Comparison of ENCODE assay signal across 9 cellular contexts in the genomic region with DNA sequence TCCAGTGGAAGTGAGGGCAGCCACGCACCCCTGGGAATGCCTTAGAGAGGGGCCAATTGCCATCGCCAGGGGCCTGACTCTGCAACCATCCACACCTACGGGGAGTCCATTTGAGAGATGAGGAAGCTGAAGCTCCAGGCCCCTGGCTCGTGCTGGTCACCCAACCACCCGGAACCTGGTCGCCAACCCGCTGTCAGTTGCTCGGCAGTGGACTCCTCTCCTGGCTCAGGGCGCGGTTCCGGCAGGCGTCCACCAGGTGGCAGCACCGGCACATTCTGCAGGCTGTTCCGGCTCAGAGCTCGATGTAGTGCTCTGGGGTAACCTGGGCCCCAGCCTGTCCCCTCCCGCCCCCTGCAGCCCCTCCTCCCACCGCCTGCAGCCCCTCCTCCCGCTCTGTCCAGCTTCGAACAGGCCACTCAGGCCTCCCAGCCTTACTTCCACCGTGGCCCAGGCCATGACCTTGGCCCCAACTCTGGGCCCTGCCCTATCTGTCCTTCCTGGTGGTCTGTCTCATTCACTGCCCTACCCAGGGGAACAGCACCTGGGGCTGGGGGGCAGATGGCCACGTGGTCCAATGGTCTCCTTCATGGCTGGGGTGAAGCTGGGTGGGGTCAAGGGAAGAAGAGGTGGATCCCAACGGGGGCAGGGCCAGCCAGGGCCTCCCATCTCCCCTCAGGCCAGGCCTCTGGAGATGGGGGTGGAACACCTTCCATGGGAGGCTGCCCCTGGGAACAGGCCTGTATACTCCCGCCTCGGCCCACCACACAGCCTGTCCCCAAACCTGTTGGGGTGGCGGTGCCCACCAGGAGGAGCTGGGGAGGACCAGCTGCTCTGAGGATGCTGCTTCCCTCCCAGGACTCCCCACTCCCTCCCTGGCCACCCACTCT. TPM values are rescaled to one million over a fixed set of nuclear protein-coding genes. Genes with fewer than 3 reads are reported as not detected.
DNase-seq lines count a peak whose midpoint lies in the region; ATAC-seq and TF ChIP-seq lines count a peak whose summit lies in the region.
"Had no signal": no experiment of that assay in that cellular context is flagged by ENCODE, and none has a peak within 500 bp of the region (broad histone marks: within the 10 kb centered on the region; RNA-seq: fewer than 3 reads in every experiment).

No MANE protein-coding gene starts in this region.

- peaks cover 0 to 63% (median 46%) of the 10 kb centered on the region in 11 experiments; a peak in 21 of 22 replicates for H4K20me1 ChIP-seq in BLaER1 treated with 17β-estradiol and CSF1 and Interleukin-3, amounts not matched to agents 10 nM and 100 nM
- no peaks in the 10 kb centered on the region for H4K20me1 ChIP-seq in neural cell (ENCODE audit: insufficient read depth)

- TF ChIP-seq RAD21 in neural cell (conservative IDR thresholded peaks at IDR 0.05): peak; percentile 75

- peak overlapping the region in 5 of 11 experiments; percentile 30 to 56 (median 39); a peak in 8 of 22 replicates for H3K27ac ChIP-seq in BLaER1 treated with 17β-estradiol and CSF1 and Interleukin-3, amounts not matched to agents 10 nM and 100 nM
- H3K27ac ChIP-seq in neural cell (ENCODE audit: low read length) (no peak overlapping the region), stomach (peak overlapping the region in 2 of 5 donors; percentile 53)

- in situ Hi-C loops in KBM-7 (cut with MboI; ENCODE audit: low pct_unique_long_range_greater_than_20kb, low sequenced_read_pairs): no loop called here

- peaks cover 14% of the 10 kb centered on the region for H3K36me3 Mint-ChIP-seq in activated T-helper 1 cell treated with anti-CD3 and anti-CD28 coated beads, Interleukin-12 subunit alpha, Interleukin-12 subunit beta, Interleukin-2, Interleukin-4 antibody, amounts not matched to agents 30 ng/mL and 10 ng/mL and 1 ng/mL, durations not matched to agents 14 hours and 24 hours and 36 hours (ENCODE audit: low read depth)

- peak; percentile 69 for ATAC-seq in GM19397 (IDR thresholded peaks at IDR 0.05; ENCODE audit: unreplicated experiment)

- peak overlapping the region in 9 of 11 experiments; percentile 9 to 61 (median 35); a peak in 11 of 22 replicates for H3K9ac ChIP-seq in BLaER1 treated with 17β-estradiol and CSF1 and Interleukin-3, amounts not matched to agents 10 nM and 100 nM
- peak overlapping the region; percentile 12 for H3K9ac ChIP-seq in neural cell (ENCODE audit: low read length)

- intact Hi-C loops in activated T-helper 1 cell treated with anti-CD3 and anti-CD28 coated beads, Interleukin-12 subunit alpha, Interleukin-12 subunit beta, Interleukin-2, Interleukin-4 antibody, amounts not matched to agents 30 ng/mL and 10 ng/mL and 1 ng/mL, durations not matched to agents 14 hours and 24 hours and 36 hours (cut with micrococcal nuclease): loop anchor here (1.0 to 5.0 kb wide), 5 partner anchors 16 to 108 kb away; a partner anchor contains a TSS
- intact Hi-C loops in stomach (cut with DNase I; ENCODE audit: low total_unique reads): no loop called here

- TF ChIP-seq CTCF in neural cell (IDR thresholded peaks at IDR 0.05; ENCODE audit: poor library complexity, severe bottlenecking) (peak; percentile 81), stomach (IDR thresholded peaks at IDR 0.05) (peak in 6 of 7 experiments; percentile 60 to 98 (median 92))

- peaks cover 35 to 78% (median 50%) of the 10 kb centered on the region in 11 experiments for H3K36me3 ChIP-seq in BLaER1 treated with 17β-estradiol and CSF1 and Interleukin-3, amounts not matched to agents 10 nM and 100 nM
- H3K36me3 ChIP-seq in neural cell (ENCODE audit: insufficient read depth, low read length): peaks cover 11% of the 10 kb centered on the region
- peaks cover 23 to 45% (median 43%) of the 10 kb centered on the region in 4 donors for H3K36me3 ChIP-seq in stomach

- H3K27ac Mint-ChIP-seq in activated T-helper 1 cell treated with anti-CD3 and anti-CD28 coated beads, Interleukin-12 subunit alpha, Interleukin-12 subunit beta, Interleukin-2, Interleukin-4 antibody, amounts not matched to agents 30 ng/mL and 10 ng/mL and 1 ng/mL, durations not matched to agents 14 hours and 24 hours and 36 hours: no peak overlapping the region

- WGBS in stomach, 5 donors: 11 to 25% (median 13%) methylated on average over 12 to 25 of the region's 25 CpGs

- no peak overlapping the region for H3K4me3 ChIP-seq in BLaER1 treated with 17β-estradiol and CSF1 and Interleukin-3, amounts not matched to agents 10 nM and 100 nM
- H3K4me3 ChIP-seq in neural cell (ENCODE audit: low read length) (no peak overlapping the region), stomach (no peak overlapping the region)

- no peaks in the 10 kb centered on the region for H3K4me1 Mint-ChIP-seq in activated T-helper 1 cell treated with anti-CD3 and anti-CD28 coated beads, Interleukin-12 subunit alpha, Interleukin-12 subunit beta, Interleukin-2, Interleukin-4 antibody, amounts not matched to agents 30 ng/mL and 10 ng/mL and 1 ng/mL, durations not matched to agents 14 hours and 24 hours and 36 hours (ENCODE audit: low read depth)

- TF ChIP-seq POLR2A in stomach (IDR thresholded peaks at IDR 0.05): no peak

- peak overlapping the region; percentile 18 to 67 (median 52); a peak in 20 of 22 replicates for H3K4me2 ChIP-seq in BLaER1 treated with 17β-estradiol and CSF1 and Interleukin-3, amounts not matched to agents 10 nM and 100 nM
- H3K4me2 ChIP-seq in neural cell (ENCODE audit: low read length): no peak overlapping the region

- H3K4me3 Mint-ChIP-seq in activated T-helper 1 cell treated with anti-CD3 and anti-CD28 coated beads, Interleukin-12 subunit alpha, Interleukin-12 subunit beta, Interleukin-2, Interleukin-4 antibody, amounts not matched to agents 30 ng/mL and 10 ng/mL and 1 ng/mL, durations not matched to agents 14 hours and 24 hours and 36 hours: no peak overlapping the region

- DNase-seq in KBM-7: peak; percentile 85
- peak; percentile 65 for DNase-seq in RPMI7951 (ENCODE audit: low read depth)
- peak; percentile 86 for DNase-seq in activated T-helper 1 cell treated with anti-CD3 and anti-CD28 coated beads, Interleukin-12 subunit alpha, Interleukin-12 subunit beta, Interleukin-2, Interleukin-4 antibody, amounts not matched to agents 30 ng/mL and 10 ng/mL and 1 ng/mL, durations not matched to agents 14 hours and 24 hours and 36 hours (ENCODE audit: low spot score)
- DNase-seq in fibroblast of the conjunctiva (ENCODE audit: low read depth): peak; percentile 68
- DNase-seq in stomach: peak; percentile 94

- peaks cover 6 to 29% (median 23%) of the 10 kb centered on the region in 10 experiments for H3K4me1 ChIP-seq in BLaER1 treated with 17β-estradiol and CSF1 and Interleukin-3, amounts not matched to agents 10 nM and 100 nM
- H3K4me1 ChIP-seq in stomach: peaks cover 15 to 33% (median 25%) of the 10 kb centered on the region in 4 donors

- TF ChIP-seq EP300 in neural cell (conservative IDR thresholded peaks at IDR 0.05; ENCODE audit: poor library complexity, severe bottlenecking) (no peak), stomach (IDR thresholded peaks at IDR 0.05) (no peak)

- H3K9me3 ChIP-seq in BLaER1 treated with 17β-estradiol and CSF1 and Interleukin-3, amounts not matched to agents 10 nM and 100 nM (replicated peaks in 1 of 11): peaks cover 9 to 36% (median 28%) of the 10 kb centered on the region in 11 experiments; a peak in 21 of 22 replicates
- no peaks in the 10 kb centered on the region for H3K9me3 ChIP-seq in neural cell (ENCODE audit: low read length)
- peaks cover 0 to 4% (median 0%) of the 10 kb centered on the region in 4 donors for H3K9me3 ChIP-seq in stomach

- H3K9me3 Mint-ChIP-seq in activated T-helper 1 cell treated with anti-CD3 and anti-CD28 coated beads, Interleukin-12 subunit alpha, Interleukin-12 subunit beta, Interleukin-2, Interleukin-4 antibody, amounts not matched to agents 30 ng/mL and 10 ng/mL and 1 ng/mL, durations not matched to agents 14 hours and 24 hours and 36 hours: peaks cover 5% of the 10 kb centered on the region
- H3K9me3 Mint-ChIP-seq: IgD-negative memory B cell had no signal

- H3K27me3 Mint-ChIP-seq in activated T-helper 1 cell treated with anti-CD3 and anti-CD28 coated beads, Interleukin-12 subunit alpha, Interleukin-12 subunit beta, Interleukin-2, Interleukin-4 antibody, amounts not matched to agents 30 ng/mL and 10 ng/mL and 1 ng/mL, durations not matched to agents 14 hours and 24 hours and 36 hours (ENCODE audit: insufficient read depth): no peaks in the 10 kb centered on the region
- H3K27me3 Mint-ChIP-seq: IgD-negative memory B cell had no signal

- no peak overlapping the region for H2AFZ ChIP-seq in neural cell (ENCODE audit: low read depth, low read length)

- no peaks in the 10 kb centered on the region for H3F3A ChIP-seq in neural cell (ENCODE audit: insufficient read depth, low read length, poor library complexity, severe bottlenecking)

- no peaks in the 10 kb centered on the region for H3K79me2 ChIP-seq in neural cell (replicated peaks; ENCODE audit: insufficient read depth, low read length)

- no peaks in the 10 kb centered on the region for H3K27me3 ChIP-seq in BLaER1 treated with 17β-estradiol and CSF1 and Interleukin-3, amounts not matched to agents 10 nM and 100 nM
- H3K27me3 ChIP-seq in neural cell (ENCODE audit: insufficient read depth, low read depth, low read length): no peaks in the 10 kb centered on the region
- H3K27me3 ChIP-seq in stomach: no peaks in the 10 kb centered on the region

- H3K9me2 ChIP-seq in neural cell (ENCODE audit: insufficient read depth, low read length): no peaks in the 10 kb centered on the region

RNA-seq across cellular contexts. Expression of a gene that starts 15.7 kb away (rescaled TPM):
- 196 and 335 TPM in 2 replicates for total RNA-seq in RPMI7951 (2014; rRNA removed; shearing (Covaris generic))
- 111 and 113 TPM in 2 replicates for total RNA-seq in activated T-helper 1 cell treated with anti-CD3 and anti-CD28 coated beads, Interleukin-12 subunit alpha, Interleukin-12 subunit beta, Interleukin-2, Interleukin-4 antibody, amounts not matched to agents 30 ng/mL and 10 ng/mL and 1 ng/mL, durations not matched to agents 14 hours and 24 hours and 36 hours
- polyA plus RNA-seq in neural cell (171 and 180 TPM in 2 replicates), stomach (100 to 1,000 TPM; 200 to 247 (median 213) TPM)
- polyA minus RNA-seq in neural cell: 25.8 and 39.2 TPM in 2 replicates
- 100 to 1,000 TPM in 4 of 5 donors, 10 to 100 TPM in 1; 73.3 to 366 (median 252) TPM for total RNA-seq in stomach

RNA-seq across cellular contexts. Expression of a gene that starts 26.9 kb away (rescaled TPM):
- 78.0 and 81.5 TPM in 2 replicates for total RNA-seq in RPMI7951 (2014; rRNA removed; shearing (Covaris generic))
- 137 and 140 TPM in 2 replicates for total RNA-seq in activated T-helper 1 cell treated with anti-CD3 and anti-CD28 coated beads, Interleukin-12 subunit alpha, Interleukin-12 subunit beta, Interleukin-2, Interleukin-4 antibody, amounts not matched to agents 30 ng/mL and 10 ng/mL and 1 ng/mL, durations not matched to agents 14 hours and 24 hours and 36 hours
- 159 and 164 TPM in 2 replicates for polyA plus RNA-seq in neural cell
- polyA minus RNA-seq in neural cell: 162 and 169 TPM in 2 replicates
- total RNA-seq in stomach: 100 to 1,000 TPM in 4 of 5 donors, 10 to 100 TPM in 1; 85.2 to 292 (median 119) TPM
- polyA plus RNA-seq in stomach: 100 to 1,000 TPM; 100 to 123 (median 107) TPM

RNA-seq across cellular contexts. Expression of a gene that starts 32.2 kb away (rescaled TPM):
- total RNA-seq in RPMI7951 (2014; rRNA removed; shearing (Covaris generic)): 0.84 and 0.88 TPM in 2 replicates
- total RNA-seq in activated T-helper 1 cell treated with anti-CD3 and anti-CD28 coated beads, Interleukin-12 subunit alpha, Interleukin-12 subunit beta, Interleukin-2, Interleukin-4 antibody, amounts not matched to agents 30 ng/mL and 10 ng/mL and 1 ng/mL, durations not matched to agents 14 hours and 24 hours and 36 hours: 5.9 and 6.1 TPM in 2 replicates
- polyA plus RNA-seq in neural cell (not detected in 2 replicates), stomach (1 to 10 TPM; 4.6 to 7.9 (median 5.5) TPM)
- polyA minus RNA-seq in neural cell: 0.49 TPM in 1 of 2 replicates, not detected in the other
- 10 to 100 TPM in 3 of 5 donors, 1 to 10 TPM in 2; 4.7 to 59.7 (median 13.2) TPM for total RNA-seq in stomach

RNA-seq across cellular contexts. Expression of a gene that starts 44.7 kb away (rescaled TPM):
- 1.6 and 3.2 TPM in 2 replicates for total RNA-seq in RPMI7951 (2014; rRNA removed; shearing (Covaris generic))
- total RNA-seq in activated T-helper 1 cell treated with anti-CD3 and anti-CD28 coated beads, Interleukin-12 subunit alpha, Interleukin-12 subunit beta, Interleukin-2, Interleukin-4 antibody, amounts not matched to agents 30 ng/mL and 10 ng/mL and 1 ng/mL, durations not matched to agents 14 hours and 24 hours and 36 hours: 1.1 and 1.2 TPM in 2 replicates
- 3.4 and 4.3 TPM in 2 replicates for polyA plus RNA-seq in neural cell
- 0.73 and 0.93 TPM in 2 replicates for polyA minus RNA-seq in neural cell
- total RNA-seq in stomach: 10 to 100 TPM in 1 of 5 donors, 1 to 10 TPM in 3, not detected in 1; 7.0 to 59.4 (median 7.6) TPM
- 10 to 100 TPM; 12.3 to 16.7 (median 14.5) TPM for polyA plus RNA-seq in stomach
- polyA plus RNA-seq: IgD-negative memory B cell had no signal
